In genomic region chr14:75911883-75912282, GRCh38 we compare ENCODE assay signal across 16 cellular contexts.
DNase-seq lines count a peak whose midpoint lies in the region; ATAC-seq, FAIRE-seq and TF ChIP-seq lines count a peak whose summit lies in the region.
"Had no signal": no experiment of that assay in that cellular context is flagged by ENCODE, and none has a peak within 500 bp of the region (broad histone marks: within the 10 kb centered on the region; RNA-seq: fewer than 3 reads in every experiment).

No MANE protein-coding gene starts in this region.

- H3K4me3 ChIP-seq in H1 (ENCODE audit: extremely low read depth in 1 of 4, insufficient read depth in 2 of 4, low read depth in 3 of 4, low read length in 4 of 4), result no peak overlapping the region
- H3K4me3 ChIP-seq in mesendoderm (ENCODE audit: low read length), result no peak overlapping the region
- H3K4me3 ChIP-seq: skin epidermis had no signal

- H4K5ac ChIP-seq in H1 (ENCODE audit: insufficient read length, low read depth, low read length) (no peak overlapping the region), mesendoderm (ENCODE audit: low read length) (no peak overlapping the region)

- no peaks in the 10 kb centered on the region; the same call in 1 of the 2 replicates for H3K23me2 ChIP-seq in H1 (ENCODE audit: low read depth, low read length)

- H2BK20ac ChIP-seq in H1 (ENCODE audit: low read length), result no peak overlapping the region

- no peak overlapping the region for H3K27ac ChIP-seq in H1 (ENCODE audit: low read depth, low read length)
- no peak overlapping the region for H3K27ac ChIP-seq in mesendoderm (ENCODE audit: low read depth, low read length)
- no peak overlapping the region for H3K27ac ChIP-seq in foreskin keratinocyte
- H3K27ac ChIP-seq: 22Rv1, skin epidermis had no signal

- H3K4ac ChIP-seq in H1 (replicated peaks; ENCODE audit: insufficient read length, low read depth, low read length) (no peak overlapping the region), mesendoderm (ENCODE audit: low read depth, low read length) (no peak overlapping the region)

- no peaks in the 10 kb centered on the region for H3K79me1 ChIP-seq in H1 (ENCODE audit: low read depth, low read length)
- no peaks in the 10 kb centered on the region for H3K79me1 ChIP-seq in mesendoderm (ENCODE audit: low read length)

- TF ChIP-seq CTCF in H1 (IDR thresholded peaks at IDR 0.05; ENCODE audit: control extremely low read depth in 1 of 3, insufficient read depth in 1 of 3, low read depth in 1 of 3, low read length in 3 of 3) (no peak), foreskin keratinocyte (conservative IDR thresholded peaks at IDR 0.05) (no peak), GM20000 (IDR thresholded peaks at IDR 0.05; ENCODE audit: extremely low read depth, missing control alignments) (no peak)

- no peaks in the 10 kb centered on the region for H4K20me1 ChIP-seq in H1 (replicated peaks in 1 of 2; ENCODE audit: control insufficient read depth in 1 of 2, insufficient read depth in 2 of 2, low read length in 2 of 2)

- no peak overlapping the region for H2BK5ac ChIP-seq in H1 (ENCODE audit: low read depth, low read length)
- H2BK5ac ChIP-seq in mesendoderm (ENCODE audit: low read length), result no peak overlapping the region

- no peak overlapping the region for H2BK15ac ChIP-seq in H1 (ENCODE audit: low read length)
- H2BK15ac ChIP-seq in mesendoderm (replicated peaks; ENCODE audit: low read depth), result no peak overlapping the region

- H3K9ac ChIP-seq in H1 (replicated peaks in 1 of 4; ENCODE audit: extremely low read depth in 1 of 4, low read depth in 3 of 4, low read length in 3 of 4) (no peak overlapping the region), mesendoderm (ENCODE audit: low read length) (peak overlapping the region; percentile 9)

- H4K8ac ChIP-seq in H1 (ENCODE audit: extremely low read depth, insufficient read depth, low read length) (no peak overlapping the region), mesendoderm (ENCODE audit: low read depth, low read length) (no peak overlapping the region)

- H2BK12ac ChIP-seq in H1 (ENCODE audit: low read depth, low read length), result 0 out of 2 replicates have a peak overlapping the region, but pooled peaks have one; percentile 69

- no peak overlapping the region for H3K56ac ChIP-seq in H1 (replicated peaks; ENCODE audit: insufficient read length, low read depth, low read length)
- peak overlapping the region; percentile 76 for H3K56ac ChIP-seq in mesendoderm (ENCODE audit: low read length)

- WGBS in H1 (ENCODE audit: extremely low coverage in 1 of 2, insufficient coverage in 1 of 2, insufficient read length in 1 of 2, insufficient replicate concordance in 2 of 2, low coverage in 1 of 2, low lambda C conversion rate in 2 of 2, missing lambda C conversion rate in 1 of 2), 2 experiments, result 51% methylated on average over 7 of the region's 7 CpGs; no CpG with 5 or more reads in 1 of the 2 experiments
- WGBS in mesendoderm (ENCODE audit: extremely low coverage, insufficient coverage, low lambda C conversion rate), result no CpG with 5 or more reads among the region's 7 CpGs

- no peak overlapping the region for H3K14ac ChIP-seq in H1 (ENCODE audit: insufficient read length)

- TF ChIP-seq RAD21 in H1 (IDR thresholded peaks at IDR 0.05 in 1 of 2, conservative IDR thresholded peaks at IDR 0.05 in 1 of 2; ENCODE audit: low read depth in 2 of 2, low read length in 2 of 2), result no peak

- peak overlapping the region in 1 of 2 experiments; percentile 25; a peak in 1 of 4 replicates for H3K4me2 ChIP-seq in H1 (ENCODE audit: insufficient read depth in 1 of 2, low read depth in 2 of 2, low read length in 2 of 2)
- H3K4me2 ChIP-seq in mesendoderm (ENCODE audit: low read length), result no peak overlapping the region

- H3K36me3 ChIP-seq in H1 (ENCODE audit: control insufficient read depth in 2 of 4, insufficient read depth in 4 of 4, low read length in 3 of 4) (no peaks in the 10 kb centered on the region; a peak in 1 of 8 replicates), mesendoderm (ENCODE audit: control insufficient read depth, insufficient read depth, low read length) (peaks cover 2% of the 10 kb centered on the region)

- peaks cover 0 to 5% (median 2%) of the 10 kb centered on the region in 4 experiments; a peak in 2 of 7 replicates for H3K4me1 ChIP-seq in H1 (replicated peaks in 1 of 4; ENCODE audit: control insufficient read depth in 3 of 4, insufficient read depth in 4 of 4, low read length in 3 of 4)
- H3K4me1 ChIP-seq in mesendoderm (ENCODE audit: control insufficient read depth, low read depth, low read length), result no peaks in the 10 kb centered on the region
- H3K4me1 ChIP-seq in foreskin keratinocyte, result peaks cover 5% of the 10 kb centered on the region

- intact Hi-C loops in sciatic nerve (cut with DNase I), result no loop called here

- ATAC-seq in sciatic nerve (peak; percentile 86), foreskin keratinocyte (no peak)
- ATAC-seq: esophagus mucosa had no signal

- CTCF ChIA-PET in H1 (lab: Charles Lee; ENCODE audit: partially characterized antibody), result interaction anchor here (0.6 to 3.0 kb wide), 7 partner anchors 8 to 885 kb away, joined by 3 to 17 read pairs (median 5); no protein-coding TSS in a partner anchor

- no peaks in the 10 kb centered on the region for H3K79me2 ChIP-seq in H1 (ENCODE audit: control insufficient read depth in 1 of 2, insufficient read depth in 2 of 2, low read length in 2 of 2)
- no peaks in the 10 kb centered on the region for H3K79me2 ChIP-seq in mesendoderm (ENCODE audit: control insufficient read depth, insufficient read depth, low read length)

- no peak for TF ChIP-seq EP300 in H1 (IDR thresholded peaks at IDR 0.05; ENCODE audit: borderline replicate concordance in 1 of 2, low read depth in 2 of 2, low read length in 2 of 2)

- H3K18ac ChIP-seq in H1 (ENCODE audit: extremely low read depth, low read length), result no peak overlapping the region
- no peak overlapping the region for H3K18ac ChIP-seq in mesendoderm (ENCODE audit: low read length)

- H2AK5ac ChIP-seq in H1 (ENCODE audit: low read depth, low read length) (no peak overlapping the region), mesendoderm (ENCODE audit: low read length) (no peak overlapping the region)

- no peak overlapping the region for H4K91ac ChIP-seq in H1 (replicated peaks; ENCODE audit: insufficient read length, low read length)

- POLR2A ChIA-PET in H1 (lab: Charles Lee; ENCODE audit: partially characterized antibody), result interaction anchor here (1.7 kb wide), 1 partner anchor 10 kb away, joined by 3 read pairs; no protein-coding TSS in a partner anchor

- no peaks in the 10 kb centered on the region for H3K9me3 ChIP-seq in H1 (ENCODE audit: insufficient read depth in 2 of 2, low read depth in 1 of 2, low read length in 1 of 2)

- no peak overlapping the region for H2AFZ ChIP-seq in H1 (ENCODE audit: low read length)

- DNase-seq in DMS 273 (lab: John Stamatoyannopoulos, UW; ENCODE audit: unreplicated experiment), result peak; percentile 45
- no peak for DNase-seq in DMS 273 treated with DMSO at 0.1 percent for 48 hours (lab: John Stamatoyannopoulos, UW)
- DNase-seq in H1 (ENCODE audit: low read depth in 1 of 2, low spot score in 2 of 2), result peak; percentile 29 to 59
- DNase-seq in mesendoderm, result peak; percentile 90
- DNase-seq in sciatic nerve (ENCODE audit: low spot score), result peak; percentile 68
- DNase-seq in GM03348 (ENCODE audit: low spot score), result no peak
- no peak for DNase-seq in foreskin keratinocyte
- no peak for DNase-seq in GM20000 (ENCODE audit: low spot score)
- DNase-seq: activated CD4-positive, alpha-beta T cell treated with anti-CD3 and anti-CD28 coated beads, Interleukin-2, amount 50 U/mL, for 1 hour; CD4-positive, CD25-positive, alpha-beta regulatory T cell; naive B cell; NCI-H526; RPMI8226 had no signal

- H2BK120ac ChIP-seq in H1 (replicated peaks; ENCODE audit: low read depth, low read length), result no peak overlapping the region
- no peak overlapping the region for H2BK120ac ChIP-seq in mesendoderm (ENCODE audit: low read depth, low read length)

- no peak for TF ChIP-seq POLR2A in H1 (IDR thresholded peaks at IDR 0.05; ENCODE audit: control extremely low read depth in 1 of 2, low read depth in 2 of 2, low read length in 2 of 2)

- peak; percentile 82 for FAIRE-seq in H1 (lab: Jason Lieb, UNC)

- no peaks in the 10 kb centered on the region for H3K27me3 ChIP-seq in H1 (replicated peaks in 1 of 4; ENCODE audit: control insufficient read depth in 3 of 4, extremely low read depth in 1 of 4, insufficient read depth in 3 of 4, low read length in 3 of 4)
- no peaks in the 10 kb centered on the region for H3K27me3 ChIP-seq in mesendoderm (ENCODE audit: insufficient read depth, low read length, poor library complexity)
- no peaks in the 10 kb centered on the region for H3K27me3 ChIP-seq in foreskin keratinocyte

- H3K23ac ChIP-seq in H1 (ENCODE audit: insufficient read length) (no peak overlapping the region), mesendoderm (ENCODE audit: low read length) (no peak overlapping the region)

TF ChIP-seq in H1, 55 proteins besides CTCF, POLR2A, EP300 and RAD21:
- TF ChIP-seq ZNF274 (IDR thresholded peaks at IDR 0.05; ENCODE audit: borderline replicate concordance, extremely low read depth, low read length), result no peak
- no peak for TF ChIP-seq JUN (IDR thresholded peaks at IDR 0.05; ENCODE audit: low read depth, low read length)
- no peak for TF ChIP-seq CHD2 (IDR thresholded peaks at IDR 0.05; ENCODE audit: low read length)
- no peak for TF ChIP-seq TBP (IDR thresholded peaks at IDR 0.05; ENCODE audit: low read depth, low read length)
- no peak for TF ChIP-seq EZH2 (IDR thresholded peaks at IDR 0.05; ENCODE audit: low read depth, low read length, severe bottlenecking)
- no peak for TF ChIP-seq SRF (IDR thresholded peaks at IDR 0.05; ENCODE audit: low read depth, low read length)
- TF ChIP-seq SIN3A (conservative IDR thresholded peaks at IDR 0.05 in 1 of 2, IDR thresholded peaks at IDR 0.05 in 1 of 2; ENCODE audit: low read depth in 1 of 2, low read length in 2 of 2), result no peak
- TF ChIP-seq CBX5 (IDR thresholded peaks at IDR 0.05; ENCODE audit: low read depth, low read length), result no peak
- TF ChIP-seq PHF8 (conservative IDR thresholded peaks at IDR 0.05; ENCODE audit: low read depth, low read length), result no peak
- no peak for TF ChIP-seq CHD1 (IDR thresholded peaks at IDR 0.05; ENCODE audit: low read depth, low read length)
- TF ChIP-seq, protein P1, sequence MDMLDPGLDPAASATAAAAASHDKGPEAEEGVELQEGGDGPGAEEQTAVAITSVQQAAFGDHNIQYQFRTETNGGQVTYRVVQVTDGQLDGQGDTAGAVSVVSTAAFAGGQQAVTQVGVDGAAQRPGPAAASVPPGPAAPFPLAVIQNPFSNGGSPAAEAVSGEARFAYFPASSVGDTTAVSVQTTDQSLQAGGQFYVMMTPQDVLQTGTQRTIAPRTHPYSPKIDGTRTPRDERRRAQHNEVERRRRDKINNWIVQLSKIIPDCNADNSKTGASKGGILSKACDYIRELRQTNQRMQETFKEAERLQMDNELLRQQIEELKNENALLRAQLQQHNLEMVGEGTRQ (IDR thresholded peaks at IDR 0.05; ENCODE audit: low read length), result no peak
- no peak for TF ChIP-seq KDM5A (IDR thresholded peaks at IDR 0.05; ENCODE audit: low read length)

Comparison
In these comparisons a context has a peak if more than half of its experiments do, and no peak if none do; other contexts are left out.
1. DNase-seq: peak in DMS 273 (single experiment), H1 (2 of 2), mesendoderm (single experiment) and sciatic nerve (single experiment); none in DMS 273 treated with DMSO at 0.1 percent for 48 hours (single experiment), GM03348 (single experiment), foreskin keratinocyte (0 of 2) and GM20000 (single experiment).